1 cellular context compared by ENCODE assay signal in the genomic region with DNA sequence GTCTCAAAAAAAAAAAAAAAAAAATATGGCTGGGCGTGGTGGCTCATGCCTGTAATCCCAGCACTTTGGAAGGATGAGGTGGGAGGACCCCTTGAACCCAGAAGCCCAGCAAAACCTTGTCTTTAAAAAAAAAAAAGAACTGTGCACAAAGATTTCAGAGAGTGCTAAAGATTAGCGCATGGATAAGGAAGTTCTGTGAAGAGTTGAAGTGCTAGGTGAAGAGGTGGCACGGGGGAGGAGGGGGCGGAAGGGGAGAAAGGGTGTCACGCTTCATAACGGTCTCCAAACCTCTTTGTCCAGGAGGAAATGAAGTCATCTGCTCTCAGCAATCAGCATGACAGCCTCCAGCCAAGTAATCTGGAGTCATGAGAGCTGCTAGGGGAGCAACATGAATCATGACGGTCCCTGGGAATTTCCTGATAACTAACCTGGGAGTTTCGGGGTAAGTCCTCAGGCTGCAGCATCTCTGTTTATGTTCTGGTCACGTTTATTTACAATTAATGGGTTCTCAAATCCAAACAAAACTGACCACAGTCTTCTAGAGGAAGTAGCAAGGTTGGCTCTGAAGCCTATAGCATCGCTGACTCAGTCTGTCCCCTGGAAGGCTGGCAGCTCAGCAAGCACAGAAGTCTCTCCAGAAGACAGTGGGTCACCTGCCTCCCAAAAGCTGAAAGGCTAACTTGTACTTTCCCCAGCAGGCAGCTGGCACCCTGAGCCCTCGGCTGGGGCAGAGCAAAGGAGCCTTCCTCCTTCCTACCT.
TF ChIP-seq lines count a peak whose summit lies in the region.

No MANE protein-coding gene starts in this region.

TF ChIP-seq in K562, 482 proteins besides CTCF, POLR2A, EP300 and RAD21 (continued from another document and continues in another):
- TF ChIP-seq, protein P1, sequence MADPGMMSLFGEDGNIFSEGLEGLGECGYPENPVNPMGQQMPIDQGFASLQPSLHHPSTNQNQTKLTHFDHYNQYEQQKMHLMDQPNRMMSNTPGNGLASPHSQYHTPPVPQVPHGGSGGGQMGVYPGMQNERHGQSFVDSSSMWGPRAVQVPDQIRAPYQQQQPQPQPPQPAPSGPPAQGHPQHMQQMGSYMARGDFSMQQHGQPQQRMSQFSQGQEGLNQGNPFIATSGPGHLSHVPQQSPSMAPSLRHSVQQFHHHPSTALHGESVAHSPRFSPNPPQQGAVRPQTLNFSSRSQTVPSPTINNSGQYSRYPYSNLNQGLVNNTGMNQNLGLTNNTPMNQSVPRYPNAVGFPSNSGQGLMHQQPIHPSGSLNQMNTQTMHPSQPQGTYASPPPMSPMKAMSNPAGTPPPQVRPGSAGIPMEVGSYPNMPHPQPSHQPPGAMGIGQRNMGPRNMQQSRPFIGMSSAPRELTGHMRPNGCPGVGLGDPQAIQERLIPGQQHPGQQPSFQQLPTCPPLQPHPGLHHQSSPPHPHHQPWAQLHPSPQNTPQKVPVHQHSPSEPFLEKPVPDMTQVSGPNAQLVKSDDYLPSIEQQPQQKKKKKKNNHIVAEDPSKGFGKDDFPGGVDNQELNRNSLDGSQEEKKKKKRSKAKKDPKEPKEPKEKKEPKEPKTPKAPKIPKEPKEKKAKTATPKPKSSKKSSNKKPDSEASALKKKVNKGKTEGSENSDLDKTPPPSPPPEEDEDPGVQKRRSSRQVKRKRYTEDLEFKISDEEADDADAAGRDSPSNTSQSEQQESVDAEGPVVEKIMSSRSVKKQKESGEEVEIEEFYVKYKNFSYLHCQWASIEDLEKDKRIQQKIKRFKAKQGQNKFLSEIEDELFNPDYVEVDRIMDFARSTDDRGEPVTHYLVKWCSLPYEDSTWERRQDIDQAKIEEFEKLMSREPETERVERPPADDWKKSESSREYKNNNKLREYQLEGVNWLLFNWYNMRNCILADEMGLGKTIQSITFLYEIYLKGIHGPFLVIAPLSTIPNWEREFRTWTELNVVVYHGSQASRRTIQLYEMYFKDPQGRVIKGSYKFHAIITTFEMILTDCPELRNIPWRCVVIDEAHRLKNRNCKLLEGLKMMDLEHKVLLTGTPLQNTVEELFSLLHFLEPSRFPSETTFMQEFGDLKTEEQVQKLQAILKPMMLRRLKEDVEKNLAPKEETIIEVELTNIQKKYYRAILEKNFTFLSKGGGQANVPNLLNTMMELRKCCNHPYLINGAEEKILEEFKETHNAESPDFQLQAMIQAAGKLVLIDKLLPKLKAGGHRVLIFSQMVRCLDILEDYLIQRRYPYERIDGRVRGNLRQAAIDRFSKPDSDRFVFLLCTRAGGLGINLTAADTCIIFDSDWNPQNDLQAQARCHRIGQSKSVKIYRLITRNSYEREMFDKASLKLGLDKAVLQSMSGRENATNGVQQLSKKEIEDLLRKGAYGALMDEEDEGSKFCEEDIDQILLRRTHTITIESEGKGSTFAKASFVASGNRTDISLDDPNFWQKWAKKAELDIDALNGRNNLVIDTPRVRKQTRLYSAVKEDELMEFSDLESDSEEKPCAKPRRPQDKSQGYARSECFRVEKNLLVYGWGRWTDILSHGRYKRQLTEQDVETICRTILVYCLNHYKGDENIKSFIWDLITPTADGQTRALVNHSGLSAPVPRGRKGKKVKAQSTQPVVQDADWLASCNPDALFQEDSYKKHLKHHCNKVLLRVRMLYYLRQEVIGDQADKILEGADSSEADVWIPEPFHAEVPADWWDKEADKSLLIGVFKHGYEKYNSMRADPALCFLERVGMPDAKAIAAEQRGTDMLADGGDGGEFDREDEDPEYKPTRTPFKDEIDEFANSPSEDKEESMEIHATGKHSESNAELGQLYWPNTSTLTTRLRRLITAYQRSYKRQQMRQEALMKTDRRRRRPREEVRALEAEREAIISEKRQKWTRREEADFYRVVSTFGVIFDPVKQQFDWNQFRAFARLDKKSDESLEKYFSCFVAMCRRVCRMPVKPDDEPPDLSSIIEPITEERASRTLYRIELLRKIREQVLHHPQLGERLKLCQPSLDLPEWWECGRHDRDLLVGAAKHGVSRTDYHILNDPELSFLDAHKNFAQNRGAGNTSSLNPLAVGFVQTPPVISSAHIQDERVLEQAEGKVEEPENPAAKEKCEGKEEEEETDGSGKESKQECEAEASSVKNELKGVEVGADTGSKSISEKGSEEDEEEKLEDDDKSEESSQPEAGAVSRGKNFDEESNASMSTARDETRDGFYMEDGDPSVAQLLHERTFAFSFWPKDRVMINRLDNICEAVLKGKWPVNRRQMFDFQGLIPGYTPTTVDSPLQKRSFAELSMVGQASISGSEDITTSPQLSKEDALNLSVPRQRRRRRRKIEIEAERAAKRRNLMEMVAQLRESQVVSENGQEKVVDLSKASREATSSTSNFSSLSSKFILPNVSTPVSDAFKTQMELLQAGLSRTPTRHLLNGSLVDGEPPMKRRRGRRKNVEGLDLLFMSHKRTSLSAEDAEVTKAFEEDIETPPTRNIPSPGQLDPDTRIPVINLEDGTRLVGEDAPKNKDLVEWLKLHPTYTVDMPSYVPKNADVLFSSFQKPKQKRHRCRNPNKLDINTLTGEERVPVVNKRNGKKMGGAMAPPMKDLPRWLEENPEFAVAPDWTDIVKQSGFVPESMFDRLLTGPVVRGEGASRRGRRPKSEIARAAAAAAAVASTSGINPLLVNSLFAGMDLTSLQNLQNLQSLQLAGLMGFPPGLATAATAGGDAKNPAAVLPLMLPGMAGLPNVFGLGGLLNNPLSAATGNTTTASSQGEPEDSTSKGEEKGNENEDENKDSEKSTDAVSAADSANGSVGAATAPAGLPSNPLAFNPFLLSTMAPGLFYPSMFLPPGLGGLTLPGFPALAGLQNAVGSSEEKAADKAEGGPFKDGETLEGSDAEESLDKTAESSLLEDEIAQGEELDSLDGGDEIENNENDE (IDR thresholded peaks at IDR 0.05; ENCODE audit: low read depth, low read length): no peak
- peak; percentile 17; the same call in 1 of the 2 replicates for TF ChIP-seq ZNF239 (CRISPR knock-in tag; IDR thresholded peaks at IDR 0.05)
- TF ChIP-seq, protein P2, sequence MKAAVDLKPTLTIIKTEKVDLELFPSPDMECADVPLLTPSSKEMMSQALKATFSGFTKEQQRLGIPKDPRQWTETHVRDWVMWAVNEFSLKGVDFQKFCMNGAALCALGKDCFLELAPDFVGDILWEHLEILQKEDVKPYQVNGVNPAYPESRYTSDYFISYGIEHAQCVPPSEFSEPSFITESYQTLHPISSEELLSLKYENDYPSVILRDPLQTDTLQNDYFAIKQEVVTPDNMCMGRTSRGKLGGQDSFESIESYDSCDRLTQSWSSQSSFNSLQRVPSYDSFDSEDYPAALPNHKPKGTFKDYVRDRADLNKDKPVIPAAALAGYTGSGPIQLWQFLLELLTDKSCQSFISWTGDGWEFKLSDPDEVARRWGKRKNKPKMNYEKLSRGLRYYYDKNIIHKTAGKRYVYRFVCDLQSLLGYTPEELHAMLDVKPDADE (conservative IDR thresholded peaks at IDR 0.05; ENCODE audit: control insufficient read depth, low read depth, low read length): no peak
- TF ChIP-seq ETS2 (tag; IDR thresholded peaks at IDR 0.05; ENCODE audit: borderline replicate concordance, poor library complexity, severe bottlenecking): no peak
- peak; percentile 86 for TF ChIP-seq ARID1B (IDR thresholded peaks at IDR 0.05)
- TF ChIP-seq ARHGAP35 (IDR thresholded peaks at IDR 0.05; ENCODE audit: partially characterized antibody): no peak
- no peak for TF ChIP-seq BCLAF1 (IDR thresholded peaks at IDR 0.05; ENCODE audit: borderline replicate concordance in 1 of 2, control insufficient read depth in 1 of 2, low read depth in 2 of 2, low read length in 1 of 2)
- no peak for TF ChIP-seq GABPB2 (CRISPR knock-in tag; conservative IDR thresholded peaks at IDR 0.05)
- no peak; the same call in 1 of the 2 replicates for TF ChIP-seq ZNF609 (CRISPR knock-in tag; IDR thresholded peaks at IDR 0.05; ENCODE audit: borderline replicate concordance)
- no peak for TF ChIP-seq SLC30A9 (CRISPR knock-in tag; IDR thresholded peaks at IDR 0.05)
- no peak for TF ChIP-seq MCM2 (IDR thresholded peaks at IDR 0.05; ENCODE audit: low read depth)
- no peak for TF ChIP-seq POLR2B (IDR thresholded peaks at IDR 0.05; ENCODE audit: low read depth, partially characterized antibody)
- TF ChIP-seq CTBP1 (IDR thresholded peaks at IDR 0.05; ENCODE audit: borderline replicate concordance): peak; percentile 53; the same call in 1 of the 2 replicates
- TF ChIP-seq CBX8 (IDR thresholded peaks at IDR 0.05; ENCODE audit: borderline replicate concordance, extremely low read depth, low read depth, low read length, poor library complexity, severe bottlenecking): no peak
- no peak for TF ChIP-seq ZNF23 (CRISPR knock-in tag; IDR thresholded peaks at IDR 0.05)
- TF ChIP-seq ZNF707 (CRISPR knock-in tag; conservative IDR thresholded peaks at IDR 0.05): no peak
- TF ChIP-seq SETDB1 (IDR thresholded peaks at IDR 0.05; ENCODE audit: low read length): no peak
- TF ChIP-seq ZNF274 (IDR thresholded peaks at IDR 0.05; ENCODE audit: borderline replicate concordance, low read depth, low read length): no peak
- no peak for TF ChIP-seq KAT8 (IDR thresholded peaks at IDR 0.05; ENCODE audit: low read depth)
- TF ChIP-seq SNRNP70 (optimal IDR thresholded peaks at IDR 0.05; ENCODE audit: low read depth, low read length): no peak
- TF ChIP-seq CAMTA2 (CRISPR knock-in tag; conservative IDR thresholded peaks at IDR 0.05): no peak
- TF ChIP-seq FOXJ3 (CRISPR knock-in tag; IDR thresholded peaks at IDR 0.05): no peak
- TF ChIP-seq, protein P3, sequence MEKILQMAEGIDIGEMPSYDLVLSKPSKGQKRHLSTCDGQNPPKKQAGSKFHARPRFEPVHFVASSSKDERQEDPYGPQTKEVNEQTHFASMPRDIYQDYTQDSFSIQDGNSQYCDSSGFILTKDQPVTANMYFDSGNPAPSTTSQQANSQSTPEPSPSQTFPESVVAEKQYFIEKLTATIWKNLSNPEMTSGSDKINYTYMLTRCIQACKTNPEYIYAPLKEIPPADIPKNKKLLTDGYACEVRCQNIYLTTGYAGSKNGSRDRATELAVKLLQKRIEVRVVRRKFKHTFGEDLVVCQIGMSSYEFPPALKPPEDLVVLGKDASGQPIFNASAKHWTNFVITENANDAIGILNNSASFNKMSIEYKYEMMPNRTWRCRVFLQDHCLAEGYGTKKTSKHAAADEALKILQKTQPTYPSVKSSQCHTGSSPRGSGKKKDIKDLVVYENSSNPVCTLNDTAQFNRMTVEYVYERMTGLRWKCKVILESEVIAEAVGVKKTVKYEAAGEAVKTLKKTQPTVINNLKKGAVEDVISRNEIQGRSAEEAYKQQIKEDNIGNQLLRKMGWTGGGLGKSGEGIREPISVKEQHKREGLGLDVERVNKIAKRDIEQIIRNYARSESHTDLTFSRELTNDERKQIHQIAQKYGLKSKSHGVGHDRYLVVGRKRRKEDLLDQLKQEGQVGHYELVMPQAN (IDR thresholded peaks at IDR 0.05; ENCODE audit: borderline replicate concordance): peak; percentile 50; the same call in 1 of the 2 replicates
- TF ChIP-seq BDP1 (IDR thresholded peaks at IDR 0.05; ENCODE audit: insufficient read depth, insufficient read length): no peak
- no peak for TF ChIP-seq ZBTB8A (IDR thresholded peaks at IDR 0.05; ENCODE audit: partially characterized antibody)
- no peak for TF ChIP-seq CHCHD3 (CRISPR knock-in tag; IDR thresholded peaks at IDR 0.05)
- TF ChIP-seq, protein P4, sequence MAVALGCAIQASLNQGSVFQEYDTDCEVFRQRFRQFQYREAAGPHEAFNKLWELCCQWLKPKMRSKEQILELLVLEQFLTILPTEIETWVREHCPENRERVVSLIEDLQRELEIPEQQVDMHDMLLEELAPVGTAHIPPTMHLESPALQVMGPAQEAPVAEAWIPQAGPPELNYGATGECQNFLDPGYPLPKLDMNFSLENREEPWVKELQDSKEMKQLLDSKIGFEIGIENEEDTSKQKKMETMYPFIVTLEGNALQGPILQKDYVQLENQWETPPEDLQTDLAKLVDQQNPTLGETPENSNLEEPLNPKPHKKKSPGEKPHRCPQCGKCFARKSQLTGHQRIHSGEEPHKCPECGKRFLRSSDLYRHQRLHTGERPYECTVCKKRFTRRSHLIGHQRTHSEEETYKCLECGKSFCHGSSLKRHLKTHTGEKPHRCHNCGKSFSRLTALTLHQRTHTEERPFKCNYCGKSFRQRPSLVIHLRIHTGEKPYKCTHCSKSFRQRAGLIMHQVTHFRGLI (CRISPR knock-in tag; IDR thresholded peaks at IDR 0.05): no peak
